ENCODE assay signal across 8 cellular contexts in the genomic region with DNA sequence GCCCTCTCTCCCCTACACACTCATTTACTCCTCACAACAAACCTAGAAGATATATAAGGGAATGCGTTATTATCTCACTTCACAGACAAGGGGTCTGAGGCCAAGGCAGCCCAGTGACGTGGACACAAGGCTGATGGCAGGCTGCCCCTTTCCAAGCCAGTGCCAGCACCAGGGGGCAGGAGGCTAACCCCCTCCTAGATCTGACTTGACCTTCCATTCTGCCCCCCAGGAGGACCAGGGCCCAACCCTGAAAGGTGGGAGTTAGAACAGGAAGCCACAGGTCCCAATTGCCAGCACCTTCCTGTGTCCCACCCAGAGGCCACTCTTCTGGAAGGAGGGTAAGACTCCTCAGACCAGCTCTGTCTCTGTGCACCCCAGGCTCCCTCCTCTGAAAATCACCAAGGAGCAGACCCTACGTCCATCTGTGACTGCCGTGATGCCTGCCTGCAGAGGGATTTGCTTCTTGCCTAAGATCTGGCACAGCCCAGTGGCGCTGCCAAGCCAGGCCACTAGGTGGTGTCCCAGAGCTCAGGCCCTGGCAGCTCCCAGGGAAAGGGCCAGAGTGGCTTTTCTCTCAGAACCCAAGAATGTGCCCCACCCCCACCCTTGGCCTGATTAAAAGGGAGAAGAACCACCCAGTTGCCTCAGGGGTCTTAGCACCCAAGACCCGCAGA. TPM values are rescaled to one million over a fixed set of nuclear protein-coding genes. Genes with fewer than 3 reads are reported as not detected.
DNase-seq lines count a peak whose midpoint lies in the region; ATAC-seq and TF ChIP-seq lines count a peak whose summit lies in the region.

No MANE protein-coding gene starts in this region.

- H3K9me3 ChIP-seq in CD4-positive, alpha-beta T cell (ENCODE audit: control insufficient read depth, low read length): no peaks in the 10 kb centered on the region
- no peaks in the 10 kb centered on the region for H3K9me3 ChIP-seq in ectodermal cell (ENCODE audit: control insufficient read depth, low read length)

- H3K27ac ChIP-seq in CD4-positive, alpha-beta T cell (ENCODE audit: low read depth, low read length): no peak overlapping the region
- H3K27ac ChIP-seq in ectodermal cell (ENCODE audit: insufficient read depth, low read depth, low read length, poor library complexity, severe bottlenecking): peak overlapping the region; percentile 95

- no peaks in the 10 kb centered on the region for H3K36me3 ChIP-seq in ectodermal cell (ENCODE audit: control insufficient read depth, insufficient read depth, low read length)

- H3K27me3 ChIP-seq in CD4-positive, alpha-beta T cell (ENCODE audit: control insufficient read depth, insufficient read depth, low read length): no peaks in the 10 kb centered on the region
- H3K27me3 ChIP-seq in ectodermal cell (ENCODE audit: control insufficient read depth, insufficient read depth, low read length, poor library complexity, severe bottlenecking): no peaks in the 10 kb centered on the region

- H3K36me3 Mint-ChIP-seq in CD4-positive, alpha-beta T cell (ENCODE audit: low read depth): no peaks in the 10 kb centered on the region

- H3K4me1 Mint-ChIP-seq in CD4-positive, alpha-beta T cell (ENCODE audit: low read depth): peaks cover 6% of the 10 kb centered on the region

- intact Hi-C loops in CD4-positive, alpha-beta T cell (cut with DNase I, micrococcal nuclease): loop anchor here (1.0 to 5.0 kb wide), 5 partner anchors 103 to 280 kb away; no protein-coding TSS in a partner anchor

- H3K4me1 ChIP-seq in ectodermal cell (ENCODE audit: control insufficient read depth, insufficient read depth, low read length): peaks cover 16% of the 10 kb centered on the region

- H3K27me3 Mint-ChIP-seq in CD4-positive, alpha-beta T cell: peaks cover 6% of the 10 kb centered on the region

- ATAC-seq in CD4-positive, alpha-beta T cell (ENCODE audit: poor library complexity): peak; percentile 94
- ATAC-seq in HG03342 (IDR thresholded peaks at IDR 0.05; ENCODE audit: unreplicated experiment): no peak

- no peak overlapping the region for H3K4me3 Mint-ChIP-seq in CD4-positive, alpha-beta T cell

- CTCF ChIA-PET in CD4-positive, alpha-beta T cell (lab: Charles Lee): interaction anchor here (0.7 to 2.2 kb wide), 11 partner anchors 22 to 320 kb away, joined by 3 to 21 read pairs (median 4); partner anchors contain the start of gene SRSF1

- TF ChIP-seq CTCF in CD4-positive, alpha-beta T cell (IDR thresholded peaks at IDR 0.05): peak; percentile 90
- TF ChIP-seq CTCF in HFF-Myc (IDR thresholded peaks at IDR 0.05; ENCODE audit: low read depth, low read length, missing control alignments): peak; percentile 100

- WGBS in ectodermal cell, 2 experiments: 52 to 56% methylated on average over 6 of the region's 6 CpGs

- H3K9me3 Mint-ChIP-seq in CD4-positive, alpha-beta T cell: no peaks in the 10 kb centered on the region

- no peak overlapping the region for H3K4me3 ChIP-seq in HFF-Myc (replicated peaks; ENCODE audit: low read depth, low read length)
- H3K4me3 ChIP-seq in ectodermal cell (ENCODE audit: insufficient read depth, low read depth, low read length): no peak overlapping the region

- POLR2A ChIA-PET in CD4-positive, alpha-beta T cell (lab: Charles Lee): interaction anchor here (0.8 to 1.4 kb wide), 3 partner anchors 34 to 107 kb away, joined by 3 to 4 read pairs (median 4); no protein-coding TSS in a partner anchor

- no peak overlapping the region for H3K27ac Mint-ChIP-seq in CD4-positive, alpha-beta T cell

- DNase-seq in CD4-positive, alpha-beta T cell: peak; percentile 57 to 82 (median 72)
- DNase-seq in HFF-Myc (ENCODE audit: extremely low read depth, low read depth) (no peak), NCI-H748 treated with DMSO at 0.1 percent for 48 hours (lab: John Stamatoyannopoulos, UW) (peak; percentile 36), medulla oblongata (ENCODE audit: extremely low spot score) (peak; percentile 87)
- peak; percentile 28 to 67 for DNase-seq in activated CD8-positive, alpha-beta memory T cell treated with anti-CD3 and anti-CD28 coated beads for 1 hour (ENCODE audit: extremely low read depth in 1 of 2, low read depth in 1 of 2)
- DNase-seq in stimulated activated CD4-positive, alpha-beta T cell treated with anti-CD3 and anti-CD28 coated beads, TNF-alpha, amount 100 ng/mL, for 1 hour (ENCODE audit: low read depth in 3 of 3, low spot score in 1 of 3): peak; percentile 43 to 77 (median 63)

RNA-seq across cellular contexts. Expression of gene MRPS23, which starts 42.4 kb away (rescaled TPM):
- 10 to 100 TPM; 14.6 to 14.7 TPM for total RNA-seq in CD4-positive, alpha-beta T cell
- polyA plus RNA-seq in ectodermal cell (2013, experiment 1 of 4): 40.3 TPM
- polyA plus RNA-seq in ectodermal cell (2013, experiment 2 of 4): 42.0 TPM
- polyA plus RNA-seq in ectodermal cell (2013, experiment 3 of 4): 31.9 TPM
- polyA plus RNA-seq in ectodermal cell (2013, experiment 4 of 4): 38.3 TPM
